ENCODE assay signal across 9 cellular contexts in the genomic region with DNA sequence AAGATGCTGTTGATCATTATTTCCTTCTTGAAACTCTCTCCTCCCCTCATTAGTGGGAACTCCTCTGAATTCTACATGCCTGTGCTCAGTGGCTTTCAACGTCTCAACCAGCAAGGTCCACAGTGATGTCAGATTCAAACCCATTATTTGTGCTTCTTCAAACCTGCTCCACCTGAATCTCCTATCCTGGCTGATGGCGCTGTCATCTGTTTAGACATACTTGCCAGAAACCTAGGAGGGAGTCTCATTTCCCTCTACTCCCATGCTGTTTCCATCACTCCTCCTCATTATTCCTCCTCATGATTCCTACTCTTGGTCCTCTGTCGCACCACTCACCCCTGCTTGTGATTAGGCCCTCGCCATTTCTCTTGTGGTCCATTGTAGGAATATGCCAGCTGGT. TPM values are rescaled to one million over a fixed set of nuclear protein-coding genes. Genes with fewer than 3 reads are reported as not detected.
DNase-seq lines count a peak whose midpoint lies in the region; ATAC-seq and TF ChIP-seq lines count a peak whose summit lies in the region.
"Had no signal": no experiment of that assay in that cellular context is flagged by ENCODE, and none has a peak within 500 bp of the region (broad histone marks: within the 10 kb centered on the region; RNA-seq: fewer than 3 reads in every experiment).

No MANE protein-coding gene starts in this region.

- H3K36me3 Mint-ChIP-seq in activated naive CD4-positive, alpha-beta T cell treated with anti-CD3 and anti-CD28 coated beads, Interleukin-2, amount 50 U/mL, for 24 hours = peaks cover 3% of the 10 kb centered on the region
- H3K36me3 Mint-ChIP-seq in memory B cell = no peaks in the 10 kb centered on the region

- no peaks in the 10 kb centered on the region for H3K36me3 ChIP-seq in ascending aorta
- H3K36me3 ChIP-seq in transverse colon = no peaks in the 10 kb centered on the region
- H3K36me3 ChIP-seq: BE2C had no signal

- peak overlapping the region; percentile 40 for H3K4me3 Mint-ChIP-seq in activated naive CD4-positive, alpha-beta T cell treated with anti-CD3 and anti-CD28 coated beads, Interleukin-2, amount 50 U/mL, for 24 hours
- H3K4me3 Mint-ChIP-seq in memory B cell = peak overlapping the region; percentile 52

- H3K27me3 ChIP-seq in ascending aorta (no peaks in the 10 kb centered on the region), transverse colon (no peaks in the 10 kb centered on the region)
- H3K27me3 ChIP-seq: BE2C had no signal

- H3K4me1 Mint-ChIP-seq in activated naive CD4-positive, alpha-beta T cell treated with anti-CD3 and anti-CD28 coated beads, Interleukin-2, amount 50 U/mL, for 24 hours = peaks cover 51% of the 10 kb centered on the region
- H3K4me1 Mint-ChIP-seq in memory B cell = peaks cover 32% of the 10 kb centered on the region

- no peak for TF ChIP-seq CTCF in ascending aorta (IDR thresholded peaks at IDR 0.05)
- no peak for TF ChIP-seq CTCF in transverse colon (IDR thresholded peaks at IDR 0.05)

- ATAC-seq in memory B cell (ENCODE audit: low read depth) (no peak), HG02938 (IDR thresholded peaks at IDR 0.05; ENCODE audit: unreplicated experiment) (no peak)

- peak overlapping the region; percentile 56 for H3K27ac Mint-ChIP-seq in activated naive CD4-positive, alpha-beta T cell treated with anti-CD3 and anti-CD28 coated beads, Interleukin-2, amount 50 U/mL, for 24 hours
- peak overlapping the region; percentile 87 for H3K27ac Mint-ChIP-seq in memory B cell

- H3K9me3 ChIP-seq in ascending aorta (no peaks in the 10 kb centered on the region), transverse colon (no peaks in the 10 kb centered on the region)
- H3K9me3 ChIP-seq: BE2C had no signal

- TF ChIP-seq EP300 in transverse colon (IDR thresholded peaks at IDR 0.05; ENCODE audit: low read depth) = no peak

- DNase-seq in activated naive CD4-positive, alpha-beta T cell treated with Interleukin-2 at 50 U/mL for 16 hours = no peak
- DNase-seq in ascending aorta (ENCODE audit: low spot score in 2 of 2) (no peak), memory B cell (ENCODE audit: low spot score in 2 of 2) (no peak), transverse colon (no peak), anterior cingulate cortex (lab: John Stamatoyannopoulos, UW) (no peak), NCI-H345 treated with DMSO at 0.1 percent for 48 hours (lab: John Stamatoyannopoulos, UW; ENCODE audit: unreplicated experiment) (no peak)
- DNase-seq: BE2C had no signal

- no peak for TF ChIP-seq POLR2A in transverse colon (IDR thresholded peaks at IDR 0.05)

- no peaks in the 10 kb centered on the region for H3K9me3 Mint-ChIP-seq in activated naive CD4-positive, alpha-beta T cell treated with anti-CD3 and anti-CD28 coated beads, Interleukin-2, amount 50 U/mL, for 24 hours
- no peaks in the 10 kb centered on the region for H3K9me3 Mint-ChIP-seq in memory B cell

- peaks cover 4 to 29% of the 10 kb centered on the region in 2 donors for H3K4me1 ChIP-seq in ascending aorta
- H3K4me1 ChIP-seq in transverse colon = peaks cover 0 to 34% (median 19%) of the 10 kb centered on the region in 4 donors
- H3K4me1 ChIP-seq: BE2C had no signal

- intact Hi-C loops in ascending aorta (cut with DNase I) = no loop called here
- intact Hi-C loops in transverse colon (cut with DNase I; ENCODE audit: low total_unique reads) = no loop called here

- no peaks in the 10 kb centered on the region for H3K27me3 Mint-ChIP-seq in activated naive CD4-positive, alpha-beta T cell treated with anti-CD3 and anti-CD28 coated beads, Interleukin-2, amount 50 U/mL, for 24 hours
- H3K27me3 Mint-ChIP-seq in memory B cell = no peaks in the 10 kb centered on the region

- H3K4me3 ChIP-seq in ascending aorta = no peak overlapping the region
- no peak overlapping the region for H3K4me3 ChIP-seq in transverse colon

- WGBS in transverse colon (ENCODE audit: low coverage in 1 of 2), 2 donors = 82 to 85% methylated on average over 3 to 4 of the region's 4 CpGs

- peak overlapping the region; percentile 37 to 75 for H3K27ac ChIP-seq in ascending aorta
- peak overlapping the region; percentile 77 to 84 (median 79) for H3K27ac ChIP-seq in transverse colon

- in situ Hi-C loops in transverse colon (cut with MboI; ENCODE audit: low pct_ligation_motif_present in 1 of 4, low pct_unique_long_range_greater_than_20kb in 1 of 4, low sequenced_read_pairs in 3 of 4) = no loop called here

RNA-seq across cellular contexts. Expression of gene LPIN2, which starts 2.9 kb away (rescaled TPM):
- total RNA-seq in ascending aorta (11.6 TPM), transverse colon (100 to 1,000 TPM in 1 of 4 donors, 10 to 100 TPM in 3; 11.1 to 151 (median 87.0) TPM)
